In genomic region chr11:35006389-35007128, GRCh38 we compare ENCODE assay signal across 8 cellular contexts.
DNase-seq lines count a peak whose midpoint lies in the region; ATAC-seq lines count a peak whose summit lies in the region.

No MANE protein-coding gene starts in this region.

- no peaks in the 10 kb centered on the region for H3K27me3 ChIP-seq in CD4-positive, alpha-beta memory T cell (ENCODE audit: insufficient read depth, low read length)

- H3K27ac Mint-ChIP-seq in CD4-positive, alpha-beta memory T cell, result peak overlapping the region; percentile 72 to 88 (median 81)
- H3K27ac Mint-ChIP-seq in activated naive CD4-positive, alpha-beta T cell treated with anti-CD3 and anti-CD28 coated beads, Interleukin-2, amount 50 U/mL, for 72 hours, result no peak overlapping the region

- CTCF ChIA-PET in CD4-positive, alpha-beta memory T cell (lab: Charles Lee; ENCODE audit: partially characterized antibody), result interaction anchor here (0.6 to 2.4 kb wide), 10 partner anchors 9 to 1266 kb away, joined by 3 to 8 read pairs (median 4); no protein-coding TSS in a partner anchor

- no peaks in the 10 kb centered on the region for H3K9me3 ChIP-seq in CD4-positive, alpha-beta memory T cell (ENCODE audit: control insufficient read depth in 1 of 2, low read length in 2 of 2)

- ATAC-seq in GM19463 (IDR thresholded peaks at IDR 0.05; ENCODE audit: unreplicated experiment) (peak; percentile 81), HG03442 (IDR thresholded peaks at IDR 0.05; ENCODE audit: unreplicated experiment) (peak; percentile 91)
- ATAC-seq in activated naive CD4-positive, alpha-beta T cell treated with anti-CD3 and anti-CD28 coated beads, Interleukin-2, amount 50 U/mL, for 72 hours, result peak; percentile 88 to 89

- peaks cover 32% of the 10 kb centered on the region for H3K4me1 ChIP-seq in CD4-positive, alpha-beta memory T cell (ENCODE audit: insufficient read depth, low read length)

- peak in 3 of 5 donors; percentile 11 to 48 (median 16) for DNase-seq in CD4-positive, alpha-beta memory T cell
- no peak for DNase-seq in activated naive CD4-positive, alpha-beta T cell treated with anti-CD3 and anti-CD28 coated beads, Interleukin-2, amount 50 U/mL, for 72 hours (ENCODE audit: low spot score in 2 of 2)
- DNase-seq in EL (no peak), NCI-H446 treated with DMSO at 0.1 percent for 48 hours (lab: John Stamatoyannopoulos, UW) (no peak), NK-92 (lab: John Stamatoyannopoulos, UW; ENCODE audit: unreplicated experiment) (no peak), HK-2 (ENCODE audit: unreplicated experiment) (no peak)

- POLR2A ChIA-PET in CD4-positive, alpha-beta memory T cell (lab: Charles Lee; ENCODE audit: partially characterized antibody), result interaction anchor here (0.6 to 5.8 kb wide), 11 partner anchors 9 to 190 kb away, joined by 3 to 26 read pairs (median 4); partner anchors contain the start of gene CD44

- H3K27me3 Mint-ChIP-seq in CD4-positive, alpha-beta memory T cell, result no peaks in the 10 kb centered on the region

- no peaks in the 10 kb centered on the region for H3K9me3 Mint-ChIP-seq in CD4-positive, alpha-beta memory T cell
- H3K9me3 Mint-ChIP-seq in activated naive CD4-positive, alpha-beta T cell treated with anti-CD3 and anti-CD28 coated beads, Interleukin-2, amount 50 U/mL, for 72 hours, result no peaks in the 10 kb centered on the region

- no peak overlapping the region for H3K27ac ChIP-seq in CD4-positive, alpha-beta memory T cell (ENCODE audit: low read depth, low read length)

- intact Hi-C loops in CD4-positive, alpha-beta memory T cell (cut with micrococcal nuclease), result no loop called here

- peaks cover 23 to 62% (median 45%) of the 10 kb centered on the region in 4 donors for H3K4me1 Mint-ChIP-seq in CD4-positive, alpha-beta memory T cell

- H3K36me3 ChIP-seq in CD4-positive, alpha-beta memory T cell (ENCODE audit: insufficient read depth, low read length), result no peaks in the 10 kb centered on the region

- no peaks in the 10 kb centered on the region for H3K36me3 Mint-ChIP-seq in CD4-positive, alpha-beta memory T cell
- H3K36me3 Mint-ChIP-seq in activated naive CD4-positive, alpha-beta T cell treated with anti-CD3 and anti-CD28 coated beads, Interleukin-2, amount 50 U/mL, for 72 hours, result peaks cover 0 to 4% of the 10 kb centered on the region in 2 donors

- peak overlapping the region in 1 of 2 donors; percentile 10 for H3K4me3 ChIP-seq in CD4-positive, alpha-beta memory T cell (ENCODE audit: low read length in 2 of 2)

- peak overlapping the region in 7 of 8 donors; percentile 7 to 79 (median 47) for H3K4me3 Mint-ChIP-seq in CD4-positive, alpha-beta memory T cell

Comparison
In these comparisons a context has a peak if more than half of its experiments do, and no peak if none do; other contexts are left out.
1. DNase-seq: peak in CD4-positive, alpha-beta memory T cell (3 of 5); none in activated naive CD4-positive, alpha-beta T cell treated with anti-CD3 and anti-CD28 coated beads, Interleukin-2, amount 50 U/mL, for 72 hours (0 of 2), EL (single experiment), NCI-H446 treated with DMSO at 0.1 percent for 48 hours (single experiment), NK-92 (single experiment) and HK-2 (single experiment).
2. H3K27ac Mint-ChIP-seq: peak in CD4-positive, alpha-beta memory T cell (7 of 7); none in activated naive CD4-positive, alpha-beta T cell treated with anti-CD3 and anti-CD28 coated beads, Interleukin-2, amount 50 U/mL, for 72 hours (0 of 2).
3. Peak in every context shown above with its lines, with median percentiles within 50 percentile points of each other: ATAC-seq.